In genomic region chr5:41954286-41954685, GRCh38 we compare ENCODE assay signal across 37 cellular contexts.
"Had no signal": no experiment of that assay in that cellular context is flagged by ENCODE, and none has a peak within 500 bp of the region (broad histone marks: within the 10 kb centered on the region; RNA-seq: fewer than 3 reads in every experiment).

No MANE protein-coding gene starts in this region.

- H3K4me1 ChIP-seq: adrenal gland, ascending aorta had no signal

- H3K4me3 Mint-ChIP-seq: activated B cell treated with CpG ODN at 0.5 μM for 24 hours; activated CD4-positive, alpha-beta memory T cell treated with anti-CD3 and anti-CD28 coated beads for 36 hours; activated CD4-positive, alpha-beta T cell treated with anti-CD3 and anti-CD28 coated beads, Interleukin-2, amount 10 ng/mL, durations not matched to agents 24 days and 14 days; activated CD8-positive, alpha-beta T cell treated with anti-CD3 and anti-CD28 coated beads for 36 hours; activated naive CD4-positive, alpha-beta T cell treated with anti-CD3 and anti-CD28 coated beads for 36 hours; activated naive CD8-positive, alpha-beta T cell treated with anti-CD3 and anti-CD28 coated beads for 36 hours; activated T-cell treated with anti-CD3 and anti-CD28 coated beads, Interleukin-2, amount 50 U/mL, for 4 hours; activated T-cell treated with anti-CD3 and anti-CD28 coated beads, Interleukin-2, amount 50 U/mL, for 72 hours; activated T-helper 1 cell treated with anti-CD3 and anti-CD28 coated beads, Interleukin-12 subunit alpha, Interleukin-12 subunit beta, Interleukin-2, Interleukin-4 antibody, amounts not matched to agents 30 ng/mL and 10 ng/mL and 1 ng/mL, durations not matched to agents 14 hours and 24 hours and 36 hours; activated T-helper 17 cell treated with anti-CD3 and anti-CD28 coated beads, Interleukin-2, amount 50 U/mL, for 72 hours; brain; central memory CD8-positive, alpha-beta T cell; T-cell; T-helper 2 cell treated with Interferon-gamma antibody and Interleukin-4, amounts not matched to agents 5 μg/mL and 100 μg/mL, for 36 hours had no signal

- H3K9me3 ChIP-seq: adrenal gland had no signal

- H3K36me3 ChIP-seq: adrenal gland, ascending aorta, cardiac muscle cell had no signal

- H3K36me3 Mint-ChIP-seq: brain, T-cell had no signal

- ATAC-seq: activated CD8-positive, alpha-beta T cell treated with anti-CD3 and anti-CD28 coated beads for 36 hours; activated naive CD4-positive, alpha-beta T cell treated with anti-CD3 and anti-CD28 coated beads, Interleukin-2, amount 50 U/mL, for 72 hours; activated T-cell treated with anti-CD3 and anti-CD28 coated beads, Interleukin-2, amount 50 U/mL, for 4 hours; activated T-cell treated with anti-CD3 and anti-CD28 coated beads, Interleukin-2, amount 50 U/mL, for 72 hours; activated T-helper 17 cell treated with anti-CD3 and anti-CD28 coated beads, Interleukin-2, amount 50 U/mL, for 72 hours; T-cell had no signal

- H3K27ac ChIP-seq: adrenal gland, ascending aorta, cardiac muscle cell, VCaP had no signal

- H3K4me1 Mint-ChIP-seq: activated B cell treated with CpG ODN at 0.5 μM for 24 hours; activated CD4-positive, alpha-beta T cell treated with anti-CD3 and anti-CD28 coated beads, Interleukin-2, amount 10 ng/mL, durations not matched to agents 24 days and 14 days; activated naive CD8-positive, alpha-beta T cell treated with anti-CD3 and anti-CD28 coated beads for 36 hours; activated T-helper 17 cell treated with anti-CD3 and anti-CD28 coated beads, Interleukin-2, amount 50 U/mL, for 72 hours; brain; central memory CD8-positive, alpha-beta T cell; T-cell had no signal

- H3K4me3 ChIP-seq: adrenal gland, ascending aorta, cardiac muscle cell had no signal

- H3K27me3 Mint-ChIP-seq: activated B cell treated with CpG ODN at 0.5 μM for 24 hours; activated naive CD8-positive, alpha-beta T cell treated with anti-CD3 and anti-CD28 coated beads for 36 hours; activated T-helper 17 cell treated with anti-CD3 and anti-CD28 coated beads, Interleukin-2, amount 50 U/mL, for 72 hours; brain had no signal

- H3K27me3 ChIP-seq: adrenal gland, ascending aorta, cardiac muscle cell had no signal

- H3K27ac Mint-ChIP-seq: activated B cell treated with CpG ODN at 0.5 μM for 24 hours; activated CD4-positive, alpha-beta memory T cell treated with anti-CD3 and anti-CD28 coated beads for 36 hours; activated CD4-positive, alpha-beta T cell treated with anti-CD3 and anti-CD28 coated beads, Interleukin-2, amount 10 ng/mL, durations not matched to agents 24 days and 14 days; activated CD8-positive, alpha-beta T cell treated with anti-CD3 and anti-CD28 coated beads for 36 hours; activated naive CD4-positive, alpha-beta T cell treated with anti-CD3 and anti-CD28 coated beads for 36 hours; activated naive CD4-positive, alpha-beta T cell treated with anti-CD3 and anti-CD28 coated beads, Interleukin-2, amount 50 U/mL, for 72 hours; activated naive CD8-positive, alpha-beta T cell treated with anti-CD3 and anti-CD28 coated beads for 36 hours; activated T-cell treated with anti-CD3 and anti-CD28 coated beads, Interleukin-2, amount 50 U/mL, for 72 hours; activated T-helper 1 cell treated with anti-CD3 and anti-CD28 coated beads, Interleukin-12 subunit alpha, Interleukin-12 subunit beta, Interleukin-2, Interleukin-4 antibody, amounts not matched to agents 30 ng/mL and 10 ng/mL and 1 ng/mL, durations not matched to agents 14 hours and 24 hours and 36 hours; activated T-helper 17 cell treated with anti-CD3 and anti-CD28 coated beads, Interleukin-2, amount 50 U/mL, for 72 hours; brain; T-cell; T-helper 2 cell treated with Interferon-gamma antibody and Interleukin-4, amounts not matched to agents 5 μg/mL and 100 μg/mL, for 36 hours had no signal

- DNase-seq: activated B cell treated with CpG ODN at 0.5 μM for 24 hours; activated CD4-positive, alpha-beta memory T cell treated with anti-CD3 and anti-CD28 coated beads for 36 hours; activated CD4-positive, alpha-beta T cell treated with anti-CD3 and anti-CD28 coated beads for 4 hours; activated CD4-positive, alpha-beta T cell treated with anti-CD3 and anti-CD28 coated beads, Interleukin-2, amount 10 ng/mL, durations not matched to agents 24 days and 14 days; activated CD4-positive, alpha-beta T cell treated with anti-CD3 and anti-CD28 coated beads, Interleukin-2, amount 50 U/mL, for 1 hour; activated CD4-positive, alpha-beta T cell treated with anti-CD3 and anti-CD28 coated beads, Interleukin-2, amount 50 U/mL, for 4 hours; activated CD4-positive, CD25-positive, alpha-beta regulatory T cell treated with anti-CD3 and anti-CD28 coated beads, Interleukin-2, amount 50 U/mL, for 72 hours; activated CD8-positive, alpha-beta memory T cell treated with anti-CD3 and anti-CD28 coated beads, Interleukin-2, amount 50 U/mL, for 4 hours; activated CD8-positive, alpha-beta T cell treated with anti-CD3 and anti-CD28 coated beads for 36 hours; activated effector memory CD4-positive, alpha-beta T cell treated with anti-CD3 and anti-CD28 coated beads, Interleukin-2, amount 50 U/mL, for 16 hours; activated gamma-delta T cell treated with Interleukin-2 at 50 U/mL for 16 hours; activated naive CD4-positive, alpha-beta T cell; activated naive CD4-positive, alpha-beta T cell treated with anti-CD3 and anti-CD28 coated beads for 36 hours; activated naive CD4-positive, alpha-beta T cell treated with anti-CD3 and anti-CD28 coated beads, Interleukin-2, amount 50 U/mL, for 16 hours; activated naive CD8-positive, alpha-beta T cell treated with anti-CD3 and anti-CD28 coated beads for 36 hours; activated T-cell treated with anti-CD3 and anti-CD28 coated beads for 4 hours; activated T-cell treated with anti-CD3 and anti-CD28 coated beads, Interleukin-2, amount 50 U/mL, for 1 hour; activated T-cell treated with anti-CD3 and anti-CD28 coated beads, Interleukin-2, amount 50 U/mL, for 4 hours; activated T-cell treated with anti-CD3 and anti-CD28 coated beads, Interleukin-2, amount 50 U/mL, for 72 hours; adrenal gland; amniotic stem cell; anterior cingulate cortex; caudate nucleus; cerebellar nuclear complex; T-cell; T-helper 2 cell; T-helper 9 cell had no signal

- FAIRE-seq: TTC549 had no signal
